ENCODE assay signal across 1 cellular context in the genomic region with DNA sequence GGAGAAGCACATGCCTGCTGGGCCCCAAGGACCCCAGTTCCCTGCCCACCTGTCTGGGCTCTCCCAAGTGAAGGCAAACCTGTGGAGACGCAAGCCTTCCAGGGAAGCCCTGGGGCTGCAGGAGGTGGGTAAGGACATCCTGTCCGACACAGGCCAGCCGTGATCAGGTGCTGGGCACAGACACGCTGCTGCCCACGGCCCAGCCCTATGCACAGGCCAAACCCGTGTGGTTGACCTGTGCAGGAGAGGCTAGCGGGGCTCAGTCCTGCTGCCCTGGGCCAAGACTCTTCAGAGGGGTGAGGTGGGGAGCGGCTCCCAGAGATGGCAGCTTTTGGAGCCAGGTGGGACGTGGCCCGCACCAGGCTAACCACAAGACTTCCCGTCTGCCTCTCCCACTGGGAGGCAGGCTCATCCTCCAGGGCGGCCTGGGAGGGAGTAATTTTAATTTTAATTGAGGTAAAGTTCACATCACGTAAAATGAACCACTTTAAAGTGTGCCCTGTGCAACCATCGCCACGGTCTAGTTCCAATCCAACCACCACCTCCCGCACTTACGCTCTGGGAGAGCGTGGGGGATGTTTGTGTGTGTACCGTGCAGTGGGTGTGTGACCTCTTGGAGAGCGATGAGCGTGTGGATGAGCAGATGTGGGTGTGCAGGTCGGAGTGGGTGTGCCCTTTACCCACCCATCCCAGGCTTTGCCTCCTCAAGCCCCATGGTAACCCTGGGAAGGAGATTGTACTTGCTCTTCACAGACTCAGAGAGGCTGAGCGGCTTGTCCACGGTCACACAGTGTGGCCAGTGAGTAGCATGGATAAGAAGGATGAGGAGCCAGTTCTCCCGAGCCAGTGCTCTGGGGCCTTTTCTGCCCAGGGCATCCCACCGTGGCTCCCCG.
TF ChIP-seq lines count a peak whose summit lies in the region.

No MANE protein-coding gene starts in this region.

TF ChIP-seq in H1, 55 proteins besides CTCF, POLR2A, EP300 and RAD21:
- no peak for TF ChIP-seq JUN (IDR thresholded peaks at IDR 0.05; ENCODE audit: low read depth, low read length)
- no peak for TF ChIP-seq SIX5 (IDR thresholded peaks at IDR 0.05; ENCODE audit: low read depth, low read length)
- no peak for TF ChIP-seq SIRT6 (IDR thresholded peaks at IDR 0.05; ENCODE audit: low read length)
- TF ChIP-seq NANOG (IDR thresholded peaks at IDR 0.05; ENCODE audit: insufficient read depth, low read depth, low read length, poor library complexity, severe bottlenecking), result no peak
- TF ChIP-seq RFX5 (IDR thresholded peaks at IDR 0.05; ENCODE audit: borderline replicate concordance, low read depth, low read length), result no peak
- no peak for TF ChIP-seq SRF (IDR thresholded peaks at IDR 0.05; ENCODE audit: low read depth, low read length)
- no peak for TF ChIP-seq CBX8 (IDR thresholded peaks at IDR 0.05; ENCODE audit: borderline replicate concordance, low read depth, low read length)
- TF ChIP-seq EZH2 (IDR thresholded peaks at IDR 0.05; ENCODE audit: low read depth, low read length, severe bottlenecking), result no peak
- TF ChIP-seq CEBPB (IDR thresholded peaks at IDR 0.05; ENCODE audit: low read depth, low read length), result no peak
- TF ChIP-seq, protein P1, sequence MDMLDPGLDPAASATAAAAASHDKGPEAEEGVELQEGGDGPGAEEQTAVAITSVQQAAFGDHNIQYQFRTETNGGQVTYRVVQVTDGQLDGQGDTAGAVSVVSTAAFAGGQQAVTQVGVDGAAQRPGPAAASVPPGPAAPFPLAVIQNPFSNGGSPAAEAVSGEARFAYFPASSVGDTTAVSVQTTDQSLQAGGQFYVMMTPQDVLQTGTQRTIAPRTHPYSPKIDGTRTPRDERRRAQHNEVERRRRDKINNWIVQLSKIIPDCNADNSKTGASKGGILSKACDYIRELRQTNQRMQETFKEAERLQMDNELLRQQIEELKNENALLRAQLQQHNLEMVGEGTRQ (IDR thresholded peaks at IDR 0.05; ENCODE audit: low read length), result no peak
- TF ChIP-seq CBX5 (IDR thresholded peaks at IDR 0.05; ENCODE audit: low read depth, low read length), result no peak
- TF ChIP-seq, protein P2, sequence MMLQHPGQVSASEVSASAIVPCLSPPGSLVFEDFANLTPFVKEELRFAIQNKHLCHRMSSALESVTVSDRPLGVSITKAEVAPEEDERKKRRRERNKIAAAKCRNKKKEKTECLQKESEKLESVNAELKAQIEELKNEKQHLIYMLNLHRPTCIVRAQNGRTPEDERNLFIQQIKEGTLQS (IDR thresholded peaks at IDR 0.05; ENCODE audit: insufficient read depth, low read depth, low read length), result no peak
